In genomic region chr7:7829667-7830066, GRCh38 we compare ENCODE assay signal across 1 cellular context.
TF ChIP-seq lines count a peak whose summit lies in the region.

No MANE protein-coding gene starts in this region.

TF ChIP-seq in HepG2, 621 proteins besides CTCF, POLR2A, EP300 and RAD21 (continued from another document):
- no peak for TF ChIP-seq USF2 (IDR thresholded peaks at IDR 0.05; ENCODE audit: low read depth, low read length)
- no peak for TF ChIP-seq USF2 (CRISPR knock-in tag; IDR thresholded peaks at IDR 0.05; ENCODE audit: borderline replicate concordance)
- TF ChIP-seq ESRRA (CRISPR knock-in tag; IDR thresholded peaks at IDR 0.05; ENCODE audit: low read depth), result no peak
- TF ChIP-seq MAFK (conservative IDR thresholded peaks at IDR 0.05 in 1 of 2, IDR thresholded peaks at IDR 0.05 in 1 of 2; ENCODE audit: low read length in 2 of 2), result no peak
- no peak for TF ChIP-seq ZNF274 (CRISPR knock-in tag; IDR thresholded peaks at IDR 0.05)
